ENCODE assay signal across 9 cellular contexts in the genomic region with DNA sequence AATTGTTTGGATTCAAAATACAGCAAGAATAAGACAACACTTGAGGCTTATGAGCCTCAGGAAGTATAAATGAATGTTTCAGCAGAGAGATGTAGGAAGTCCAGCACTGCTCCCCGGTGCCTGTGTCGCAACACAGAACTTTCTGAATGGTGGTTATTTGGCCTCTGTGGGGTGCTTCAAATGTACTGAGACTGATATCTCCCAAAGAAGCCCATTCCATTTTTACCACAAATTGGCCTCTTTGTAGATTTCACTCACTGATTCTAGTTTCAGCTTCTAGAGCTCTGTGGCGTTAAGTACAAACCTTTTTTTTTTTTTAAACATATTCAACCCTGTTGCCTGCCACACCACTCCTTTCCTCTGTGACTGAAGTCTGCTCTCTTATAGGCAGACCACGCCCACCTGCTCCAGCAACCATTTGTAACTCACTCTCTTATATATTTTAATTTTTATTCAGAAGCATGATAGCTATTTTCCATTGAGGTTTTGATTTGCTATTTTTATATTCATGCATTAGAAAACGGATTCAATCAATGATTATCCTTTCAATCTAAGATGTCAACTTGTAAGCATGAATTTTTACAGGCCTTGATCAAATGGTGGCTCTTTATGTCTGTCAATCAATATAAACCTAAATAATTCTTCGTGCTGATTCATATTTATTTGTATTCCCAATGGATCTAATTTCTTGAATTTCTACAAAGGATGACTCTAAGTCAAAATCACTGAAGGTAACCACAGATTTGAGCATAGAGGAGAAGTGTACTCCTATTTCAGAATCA.
DNase-seq lines count a peak whose midpoint lies in the region; ATAC-seq and TF ChIP-seq lines count a peak whose summit lies in the region.
"Had no signal": no experiment of that assay in that cellular context is flagged by ENCODE, and none has a peak within 500 bp of the region (broad histone marks: within the 10 kb centered on the region; RNA-seq: fewer than 3 reads in every experiment).

No MANE protein-coding gene starts in this region.

- no peaks in the 10 kb centered on the region for H3K27me3 Mint-ChIP-seq in activated naive CD8-positive, alpha-beta T cell treated with anti-CD3 and anti-CD28 coated beads for 36 hours

- H3K27ac Mint-ChIP-seq in activated naive CD8-positive, alpha-beta T cell treated with anti-CD3 and anti-CD28 coated beads for 36 hours = no peak overlapping the region

- no peaks in the 10 kb centered on the region for H3K9me3 Mint-ChIP-seq in activated naive CD8-positive, alpha-beta T cell treated with anti-CD3 and anti-CD28 coated beads for 36 hours

- no peak overlapping the region for H3K4me3 Mint-ChIP-seq in activated naive CD8-positive, alpha-beta T cell treated with anti-CD3 and anti-CD28 coated beads for 36 hours

- peaks cover 1% of the 10 kb centered on the region for H3K4me1 Mint-ChIP-seq in activated naive CD8-positive, alpha-beta T cell treated with anti-CD3 and anti-CD28 coated beads for 36 hours

- ATAC-seq in GM18511 (IDR thresholded peaks at IDR 0.05; ENCODE audit: unreplicated experiment) (peak; percentile 64), GM21825 (IDR thresholded peaks at IDR 0.05; ENCODE audit: unreplicated experiment) (peak; percentile 46), left cardiac atrium (peak; percentile 44 to 53), HG02588 (IDR thresholded peaks at IDR 0.05; ENCODE audit: unreplicated experiment) (no peak), mucosa of descending colon (no peak)

- no peaks in the 10 kb centered on the region for H3K9me3 ChIP-seq in mucosa of descending colon
- H3K9me3 ChIP-seq: breast epithelium had no signal

- no peaks in the 10 kb centered on the region for H3K36me3 Mint-ChIP-seq in activated naive CD8-positive, alpha-beta T cell treated with anti-CD3 and anti-CD28 coated beads for 36 hours

- H3K4me1 ChIP-seq in mucosa of descending colon (ENCODE audit: low read depth) = peaks cover 4% of the 10 kb centered on the region
- H3K4me1 ChIP-seq: breast epithelium had no signal

- intact Hi-C loops in left cardiac atrium (cut with DNase I) (loop anchor here in 1 of 2 donors (5.0 to 10.0 kb wide), 2 partner anchors 176 to 348 kb away; partner anchors contain the start of gene TCF4), mucosa of descending colon (cut with DNase I, micrococcal nuclease) (loop anchor here in 1 of 2 donors (5.0 kb wide), 1 partner anchor 356 kb away; no protein-coding TSS in a partner anchor)

- DNase-seq in LHCN-M2 (ENCODE audit: low read depth) (peak; percentile 39), left cardiac atrium (no peak), mucosa of descending colon (no peak), HuH-7 (ENCODE audit: low spot score) (no peak)
- no peak for DNase-seq in activated naive CD8-positive, alpha-beta T cell treated with anti-CD3 and anti-CD28 coated beads for 36 hours

- no peaks in the 10 kb centered on the region for H3K36me3 ChIP-seq in mucosa of descending colon (ENCODE audit: low read depth)
- H3K36me3 ChIP-seq: breast epithelium had no signal

- no peak overlapping the region for H3K4me3 ChIP-seq in mucosa of descending colon
- H3K4me3 ChIP-seq: breast epithelium had no signal

- TF ChIP-seq CTCF in mucosa of descending colon (IDR thresholded peaks at IDR 0.05) = no peak

Comparison
In these comparisons a context has a peak if more than half of its experiments do, and no peak if none do; other contexts are left out.
1. ATAC-seq: peak in GM18511 (single experiment), GM21825 (single experiment) and left cardiac atrium (2 of 2); none in HG02588 (single experiment) and mucosa of descending colon (single experiment).